22 cellular contexts compared by ENCODE assay signal in the genomic region with DNA sequence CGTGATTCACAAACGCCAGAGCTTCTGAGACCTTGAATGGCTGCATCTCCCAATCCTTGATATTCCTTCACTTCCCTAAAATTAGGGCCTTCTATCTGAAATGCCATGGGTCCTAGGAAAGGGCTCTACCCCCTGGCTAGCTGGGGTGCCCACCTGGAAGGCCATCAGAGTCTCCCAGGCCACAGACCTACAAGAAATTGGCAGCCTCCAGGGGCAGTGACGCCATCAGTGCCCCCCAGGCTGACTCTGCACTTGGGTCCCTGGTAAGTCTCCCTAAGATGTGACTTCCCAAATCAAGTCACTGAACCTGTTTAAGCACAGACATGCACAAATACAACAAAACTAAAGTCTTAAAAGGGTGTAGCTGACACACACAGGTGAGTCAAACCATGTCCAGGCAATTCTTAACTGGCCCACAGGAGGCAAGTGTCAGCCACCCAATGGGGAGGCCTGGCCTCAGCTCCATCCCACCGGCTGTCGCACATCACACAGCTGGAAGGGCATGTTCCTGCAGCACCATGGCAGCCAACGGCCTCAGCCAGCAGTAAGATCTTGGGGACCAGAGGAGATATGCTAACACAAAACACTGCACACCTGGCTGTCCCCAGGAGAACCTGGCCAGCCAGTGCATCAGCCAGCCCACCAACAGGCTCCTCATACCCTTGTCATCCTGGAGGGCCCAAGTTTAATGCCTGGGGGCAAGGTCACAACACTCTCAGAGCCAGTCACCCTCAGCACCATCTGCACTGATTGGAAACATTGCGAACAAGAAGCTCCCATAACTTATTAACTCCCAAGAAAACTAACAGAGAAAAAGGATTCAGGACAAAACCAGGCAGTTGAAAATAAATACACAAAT. TPM values are rescaled to one million over a fixed set of nuclear protein-coding genes. Genes with fewer than 3 reads are reported as not detected.
"Had no signal": no experiment of that assay in that cellular context is flagged by ENCODE, and none has a peak within 500 bp of the region (broad histone marks: within the 10 kb centered on the region; RNA-seq: fewer than 3 reads in every experiment).

No MANE protein-coding gene starts in this region.

- H3K4me1 ChIP-seq: pancreas had no signal

- FAIRE-seq: pancreas had no signal

- ATAC-seq: activated naive CD8-positive, alpha-beta T cell treated with anti-CD3 and anti-CD28 coated beads, Interleukin-2, amount 50 U/mL, for 24 hours; naive thymus-derived CD4-positive, alpha-beta T cell; pancreas; SK-N-SH treated with all-trans-retinoic acid at 6 μM for 48 hours; stimulated activated effector memory CD8-positive, alpha-beta T cell treated with anti-CD3 and anti-CD28 coated beads, Interleukin-12 subunit alpha, Interleukin-12 subunit beta, amount 100 ng/mL, for 72 hours had no signal

- DNase-seq: activated CD4-positive, alpha-beta memory T cell treated with anti-CD3 and anti-CD28 coated beads, Interleukin-2, amount 10 ng/mL, durations not matched to agents 7 days and 5 days; activated CD4-positive, alpha-beta T cell treated with anti-CD3 and anti-CD28 coated beads for 48 hours; activated CD4-positive, CD25-positive, alpha-beta regulatory T cell; activated CD8-positive, alpha-beta memory T cell treated with anti-CD3 and anti-CD28 coated beads, Interleukin-2, amount 50 U/mL, for 48 hours; activated effector memory CD4-positive, alpha-beta T cell treated with Interleukin-2 at 50 U/mL for 16 hours; activated naive CD4-positive, alpha-beta T cell treated with anti-CD3 and anti-CD28 coated beads, Interleukin-2, amount 10 ng/mL, durations not matched to agents 7 days and 5 days; activated naive CD8-positive, alpha-beta T cell treated with anti-CD3 and anti-CD28 coated beads, Interleukin-2, amount 50 U/mL, for 24 hours; anterior cingulate cortex; effector CD4-positive, alpha-beta T cell; foreskin fibroblast; kidney glomerular epithelial cell; left ventricle myocardium inferior; mesenchymal stem cell; naive thymus-derived CD4-positive, alpha-beta T cell; sigmoid colon; stimulated activated CD4-positive, alpha-beta T cell treated with anti-CD3 and anti-CD28 coated beads, Interleukin-4, amount 100 ng/mL, for 24 hours; T-helper 1 cell; T-helper 9 cell had no signal

- H3K36me3 Mint-ChIP-seq: activated naive CD4-positive, alpha-beta T cell treated with anti-CD3 and anti-CD28 coated beads, Interleukin-2, amount 10 ng/mL, durations not matched to agents 7 days and 5 days; naive thymus-derived CD4-positive, alpha-beta T cell; stimulated activated effector memory CD8-positive, alpha-beta T cell treated with anti-CD3 and anti-CD28 coated beads, Interleukin-12 subunit alpha, Interleukin-12 subunit beta, amount 100 ng/mL, for 72 hours had no signal

- H3K27me3 ChIP-seq: pancreas, sigmoid colon had no signal

- H3K9me3 Mint-ChIP-seq: activated CD4-positive, alpha-beta memory T cell treated with anti-CD3 and anti-CD28 coated beads, Interleukin-2, amount 10 ng/mL, durations not matched to agents 7 days and 5 days; activated naive CD4-positive, alpha-beta T cell treated with anti-CD3 and anti-CD28 coated beads, Interleukin-2, amount 10 ng/mL, durations not matched to agents 7 days and 5 days; activated naive CD8-positive, alpha-beta T cell treated with anti-CD3 and anti-CD28 coated beads, Interleukin-2, amount 50 U/mL, for 24 hours; stimulated activated effector memory CD8-positive, alpha-beta T cell treated with anti-CD3 and anti-CD28 coated beads, Interleukin-12 subunit alpha, Interleukin-12 subunit beta, amount 100 ng/mL, for 72 hours had no signal

- H3K27ac Mint-ChIP-seq: activated CD4-positive, alpha-beta memory T cell treated with anti-CD3 and anti-CD28 coated beads, Interleukin-2, amount 10 ng/mL, durations not matched to agents 7 days and 5 days; activated naive CD4-positive, alpha-beta T cell treated with anti-CD3 and anti-CD28 coated beads, Interleukin-2, amount 10 ng/mL, durations not matched to agents 7 days and 5 days; activated naive CD8-positive, alpha-beta T cell treated with anti-CD3 and anti-CD28 coated beads, Interleukin-2, amount 50 U/mL, for 24 hours; naive thymus-derived CD4-positive, alpha-beta T cell; stimulated activated effector memory CD8-positive, alpha-beta T cell treated with anti-CD3 and anti-CD28 coated beads, Interleukin-12 subunit alpha, Interleukin-12 subunit beta, amount 100 ng/mL, for 72 hours had no signal

- H3K4me3 Mint-ChIP-seq: activated CD4-positive, alpha-beta memory T cell treated with anti-CD3 and anti-CD28 coated beads, Interleukin-2, amount 10 ng/mL, durations not matched to agents 7 days and 5 days; activated naive CD4-positive, alpha-beta T cell treated with anti-CD3 and anti-CD28 coated beads, Interleukin-2, amount 10 ng/mL, durations not matched to agents 7 days and 5 days; activated naive CD8-positive, alpha-beta T cell treated with anti-CD3 and anti-CD28 coated beads, Interleukin-2, amount 50 U/mL, for 24 hours; naive thymus-derived CD4-positive, alpha-beta T cell; stimulated activated effector memory CD8-positive, alpha-beta T cell treated with anti-CD3 and anti-CD28 coated beads, Interleukin-12 subunit alpha, Interleukin-12 subunit beta, amount 100 ng/mL, for 72 hours had no signal

- H3K27ac ChIP-seq: left ventricle myocardium inferior, pancreas, sigmoid colon, thoracic aorta had no signal

RNA-seq across cellular contexts. Expression of gene PARD6G, which starts 5.2 kb away (rescaled TPM):
- polyA plus RNA-seq: naive thymus-derived CD4-positive, alpha-beta T cell had no signal
